In the genomic region with DNA sequence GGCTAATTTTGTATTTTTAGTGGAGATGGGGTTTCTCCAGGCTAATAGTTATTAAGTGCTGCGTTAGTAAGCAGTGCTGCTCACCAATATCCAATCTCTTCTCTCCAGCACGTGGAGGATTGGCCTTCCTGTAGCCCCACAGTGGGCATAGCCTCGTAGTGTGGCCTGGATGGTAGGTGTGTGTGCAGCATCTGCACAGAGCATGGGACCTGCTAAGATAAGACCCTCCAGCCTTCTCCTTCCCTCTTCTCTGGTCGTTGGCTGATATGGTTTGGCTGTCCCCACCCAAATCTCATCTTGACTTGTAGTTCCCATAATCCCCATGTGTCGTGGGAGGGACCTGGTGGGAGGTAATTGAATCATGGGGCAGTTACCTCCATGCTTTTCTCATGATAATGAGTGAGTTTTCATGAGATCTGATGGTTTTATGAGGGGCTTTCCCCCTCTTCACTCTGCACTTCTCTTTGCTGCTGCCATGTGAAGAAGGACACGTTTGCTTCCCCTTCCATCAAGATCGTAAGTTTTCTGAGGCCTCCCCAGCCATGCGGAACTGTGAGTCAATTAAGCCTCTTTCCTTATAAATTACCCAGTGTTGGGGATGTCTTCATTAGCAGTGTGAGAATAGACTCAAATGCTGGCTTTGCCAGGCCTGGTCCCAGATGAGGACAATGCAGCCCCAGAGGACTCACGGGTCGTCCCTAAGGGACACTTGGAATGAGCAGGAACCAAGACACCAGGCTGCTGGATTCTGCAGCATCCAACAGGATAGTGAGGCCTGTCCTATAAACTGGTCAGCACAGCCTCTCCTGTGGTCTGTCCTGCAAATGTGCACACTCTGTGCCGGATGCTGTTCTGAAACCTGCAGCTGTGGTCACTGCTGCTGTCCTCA, we compare ENCODE assay signal across 22 cellular contexts.
"Had no signal": no experiment of that assay in that cellular context is flagged by ENCODE, and none has a peak within 500 bp of the region (broad histone marks: within the 10 kb centered on the region; RNA-seq: fewer than 3 reads in every experiment).

No MANE protein-coding gene starts in this region.

- H3K4me3 Mint-ChIP-seq: activated B cell treated with CpG ODN at 0.5 μM for 24 hours; activated CD4-positive, alpha-beta T cell treated with anti-CD3 and anti-CD28 coated beads, Interleukin-2, amount 10 ng/mL, durations not matched to agents 24 days and 14 days; activated CD8-positive, alpha-beta memory T cell treated with anti-CD3 and anti-CD28 coated beads, Interleukin-2, amount 10 ng/mL, durations not matched to agents 7 days and 5 days; activated naive CD4-positive, alpha-beta T cell treated with anti-CD3 and anti-CD28 coated beads, Interleukin-2, amount 50 U/mL, for 24 hours; activated T-cell treated with anti-CD3 and anti-CD28 coated beads, Interleukin-2, amount 50 U/mL, for 24 hours; activated T-helper 1 cell treated with anti-CD3 and anti-CD28 coated beads, Interleukin-12 subunit alpha, Interleukin-12 subunit beta, Interleukin-2, Interleukin-4 antibody, amounts not matched to agents 30 ng/mL and 10 ng/mL and 1 ng/mL, durations not matched to agents 14 hours and 24 hours and 36 hours; T-helper 1 cell treated with Interleukin-12 subunit alpha and Interleukin-12 subunit beta and Interleukin-4 antibody, amounts not matched to agents 30 μg/mL and 1 μg/mL, for 36 hours had no signal

- H3K4me1 Mint-ChIP-seq: activated B cell treated with CpG ODN at 0.5 μM for 24 hours; activated CD4-positive, alpha-beta T cell treated with anti-CD3 and anti-CD28 coated beads, Interleukin-2, amount 10 ng/mL, durations not matched to agents 24 days and 14 days; activated CD8-positive, alpha-beta memory T cell treated with anti-CD3 and anti-CD28 coated beads, Interleukin-2, amount 10 ng/mL, durations not matched to agents 7 days and 5 days; activated naive CD4-positive, alpha-beta T cell treated with anti-CD3 and anti-CD28 coated beads, Interleukin-2, amount 50 U/mL, for 24 hours had no signal

- ATAC-seq: activated CD8-positive, alpha-beta memory T cell treated with anti-CD3 and anti-CD28 coated beads, Interleukin-2, amount 10 ng/mL, durations not matched to agents 7 days and 5 days had no signal

- H3K9me3 Mint-ChIP-seq: activated B cell treated with CpG ODN at 0.5 μM for 24 hours; activated CD4-positive, alpha-beta T cell treated with anti-CD3 and anti-CD28 coated beads, Interleukin-2, amount 10 ng/mL, durations not matched to agents 24 days and 14 days; activated naive CD4-positive, alpha-beta T cell treated with anti-CD3 and anti-CD28 coated beads, Interleukin-2, amount 50 U/mL, for 24 hours; activated T-cell treated with anti-CD3 and anti-CD28 coated beads, Interleukin-2, amount 50 U/mL, for 24 hours; activated T-helper 1 cell treated with anti-CD3 and anti-CD28 coated beads, Interleukin-12 subunit alpha, Interleukin-12 subunit beta, Interleukin-2, Interleukin-4 antibody, amounts not matched to agents 30 ng/mL and 10 ng/mL and 1 ng/mL, durations not matched to agents 14 hours and 24 hours and 36 hours; T-helper 1 cell treated with Interleukin-12 subunit alpha and Interleukin-12 subunit beta and Interleukin-4 antibody, amounts not matched to agents 30 μg/mL and 1 μg/mL, for 36 hours had no signal

- DNase-seq: activated B cell treated with CpG ODN at 0.5 μM for 24 hours; activated CD4-positive, alpha-beta T cell treated with anti-CD3 and anti-CD28 coated beads for 1 hour; activated CD4-positive, alpha-beta T cell treated with anti-CD3 and anti-CD28 coated beads, Interleukin-2, amount 10 ng/mL, durations not matched to agents 24 days and 14 days; activated CD4-positive, alpha-beta T cell treated with anti-CD3 and anti-CD28 coated beads, Interleukin-2, amount 50 U/mL, for 48 hours; activated CD8-positive, alpha-beta memory T cell treated with anti-CD3 and anti-CD28 coated beads, Interleukin-2, amount 10 ng/mL, durations not matched to agents 7 days and 5 days; activated effector memory CD4-positive, alpha-beta T cell treated with Interleukin-2 at 50 U/mL for 16 hours; activated naive CD4-positive, alpha-beta T cell; activated T-cell treated with anti-CD3 and anti-CD28 coated beads, Interleukin-2, amount 50 U/mL, for 24 hours; aorta; IMR-90; Kasumi-1; KBM-7; NCI-H1105 treated with DMSO at 0.1 percent for 48 hours; NCI-H1436 treated with DMSO at 0.1 percent for 48 hours; NCI-H187; NCI-H2081; NCI-H69; NK-92 treated with Interleukin-12 subunit alpha and Interleukin-12 subunit beta, amount 100 ng/mL, for 24 hours; SHP77 had no signal

- H3K36me3 Mint-ChIP-seq: activated CD8-positive, alpha-beta memory T cell treated with anti-CD3 and anti-CD28 coated beads, Interleukin-2, amount 10 ng/mL, durations not matched to agents 7 days and 5 days; activated naive CD4-positive, alpha-beta T cell treated with anti-CD3 and anti-CD28 coated beads, Interleukin-2, amount 50 U/mL, for 24 hours had no signal

- H3K27me3 Mint-ChIP-seq: activated CD8-positive, alpha-beta memory T cell treated with anti-CD3 and anti-CD28 coated beads, Interleukin-2, amount 10 ng/mL, durations not matched to agents 7 days and 5 days; activated naive CD4-positive, alpha-beta T cell treated with anti-CD3 and anti-CD28 coated beads, Interleukin-2, amount 50 U/mL, for 24 hours had no signal

- H3K27ac Mint-ChIP-seq: activated B cell treated with CpG ODN at 0.5 μM for 24 hours; activated CD4-positive, alpha-beta T cell treated with anti-CD3 and anti-CD28 coated beads, Interleukin-2, amount 10 ng/mL, durations not matched to agents 24 days and 14 days; activated CD8-positive, alpha-beta memory T cell treated with anti-CD3 and anti-CD28 coated beads, Interleukin-2, amount 10 ng/mL, durations not matched to agents 7 days and 5 days; activated naive CD4-positive, alpha-beta T cell treated with anti-CD3 and anti-CD28 coated beads, Interleukin-2, amount 50 U/mL, for 24 hours; activated T-cell treated with anti-CD3 and anti-CD28 coated beads, Interleukin-2, amount 50 U/mL, for 24 hours; activated T-helper 1 cell treated with anti-CD3 and anti-CD28 coated beads, Interleukin-12 subunit alpha, Interleukin-12 subunit beta, Interleukin-2, Interleukin-4 antibody, amounts not matched to agents 30 ng/mL and 10 ng/mL and 1 ng/mL, durations not matched to agents 14 hours and 24 hours and 36 hours; T-helper 1 cell treated with Interleukin-12 subunit alpha and Interleukin-12 subunit beta and Interleukin-4 antibody, amounts not matched to agents 30 μg/mL and 1 μg/mL, for 36 hours had no signal
